ENCODE assay signal across 21 cellular contexts in genomic region chr4:3707423-3708102, GRCh38. TPM values are rescaled to one million over a fixed set of nuclear protein-coding genes. Genes with fewer than 3 reads are reported as not detected.
DNase-seq lines count a peak whose midpoint lies in the region; TF ChIP-seq lines count a peak whose summit lies in the region.
"Had no signal": no experiment of that assay in that cellular context is flagged by ENCODE, and none has a peak within 500 bp of the region (broad histone marks: within the 10 kb centered on the region; RNA-seq: fewer than 3 reads in every experiment).

No MANE protein-coding gene starts in this region.

- H3K4me2 ChIP-seq in mesendoderm (ENCODE audit: low read length): no peak overlapping the region
- H3K4me2 ChIP-seq: smooth muscle cell had no signal

- peaks cover 83% of the 10 kb centered on the region for H3K27me3 ChIP-seq in left ventricle myocardium inferior (ENCODE audit: low read depth)
- no peaks in the 10 kb centered on the region for H3K27me3 ChIP-seq in mesendoderm (ENCODE audit: insufficient read depth, low read length, poor library complexity)

- no peak overlapping the region for H3K18ac ChIP-seq in mesendoderm (ENCODE audit: low read length)

- no peaks in the 10 kb centered on the region for H3K9me3 Mint-ChIP-seq in nephron progenitor cell
- H3K9me3 Mint-ChIP-seq in activated CD4-positive, alpha-beta T cell treated with anti-CD3 and anti-CD28 coated beads, Interleukin-2, amount 10 ng/mL, durations not matched to agents 7 days and 5 days: no peaks in the 10 kb centered on the region
- H3K9me3 Mint-ChIP-seq: activated CD4-positive, alpha-beta memory T cell treated with anti-CD3 and anti-CD28 coated beads for 36 hours; activated naive CD4-positive, alpha-beta T cell treated with anti-CD3 and anti-CD28 coated beads, Interleukin-2, amount 50 U/mL, for 72 hours; naive B cell; T-cell had no signal

- intact Hi-C loops in left ventricle myocardium inferior (cut with micrococcal nuclease): no loop called here
- intact Hi-C loops in cardiac septum (cut with DNase I): no loop called here

- H3K4me1 ChIP-seq in left ventricle myocardium inferior: peaks cover 9% of the 10 kb centered on the region
- H3K4me1 ChIP-seq in mesendoderm (ENCODE audit: control insufficient read depth, low read depth, low read length): no peaks in the 10 kb centered on the region

- no peak overlapping the region for H2AK5ac ChIP-seq in mesendoderm (ENCODE audit: low read length)

- no peaks in the 10 kb centered on the region for H3K9me3 ChIP-seq in left ventricle myocardium inferior (replicated peaks)
- H3K9me3 ChIP-seq: esophagus squamous epithelium had no signal

- H3K79me1 ChIP-seq in mesendoderm (ENCODE audit: low read length): no peaks in the 10 kb centered on the region

- H2BK15ac ChIP-seq in mesendoderm (replicated peaks; ENCODE audit: low read depth): no peak overlapping the region

- H4K8ac ChIP-seq in mesendoderm (ENCODE audit: low read depth, low read length): no peak overlapping the region

- peaks cover 57% of the 10 kb centered on the region for H3K4me1 Mint-ChIP-seq in nephron progenitor cell
- no peaks in the 10 kb centered on the region for H3K4me1 Mint-ChIP-seq in activated CD4-positive, alpha-beta T cell treated with anti-CD3 and anti-CD28 coated beads, Interleukin-2, amount 10 ng/mL, durations not matched to agents 7 days and 5 days
- H3K4me1 Mint-ChIP-seq: CD8-positive, alpha-beta memory T cell; naive B cell; T-cell had no signal

- TF ChIP-seq CTCF in left ventricle myocardium inferior (IDR thresholded peaks at IDR 0.05; ENCODE audit: borderline replicate concordance) (no peak), nephron progenitor cell (IDR thresholded peaks at IDR 0.05) (no peak)

- H3K9ac ChIP-seq in mesendoderm (ENCODE audit: low read length): no peak overlapping the region

- H3K27ac Mint-ChIP-seq in nephron progenitor cell: peak overlapping the region; percentile 71
- no peak overlapping the region for H3K27ac Mint-ChIP-seq in activated CD4-positive, alpha-beta T cell treated with anti-CD3 and anti-CD28 coated beads, Interleukin-2, amount 10 ng/mL, durations not matched to agents 7 days and 5 days
- H3K27ac Mint-ChIP-seq: activated CD4-positive, alpha-beta memory T cell treated with anti-CD3 and anti-CD28 coated beads for 36 hours; activated naive CD4-positive, alpha-beta T cell treated with anti-CD3 and anti-CD28 coated beads, Interleukin-2, amount 50 U/mL, for 72 hours; CD8-positive, alpha-beta memory T cell; naive B cell; progenitor cell of endocrine pancreas; T-cell had no signal

- H3K4me3 ChIP-seq in left ventricle myocardium inferior (no peak overlapping the region), mesendoderm (ENCODE audit: low read length) (no peak overlapping the region)
- H3K4me3 ChIP-seq: esophagus squamous epithelium, lung, smooth muscle cell had no signal

- H3K36me3 ChIP-seq in left ventricle myocardium inferior (no peaks in the 10 kb centered on the region), mesendoderm (ENCODE audit: control insufficient read depth, insufficient read depth, low read length) (no peaks in the 10 kb centered on the region)
- H3K36me3 ChIP-seq: esophagus squamous epithelium had no signal

- peaks cover 20% of the 10 kb centered on the region for H3K27me3 Mint-ChIP-seq in nephron progenitor cell (ENCODE audit: low read depth, poor library complexity)
- no peaks in the 10 kb centered on the region for H3K27me3 Mint-ChIP-seq in activated CD4-positive, alpha-beta T cell treated with anti-CD3 and anti-CD28 coated beads, Interleukin-2, amount 10 ng/mL, durations not matched to agents 7 days and 5 days

- H3K79me2 ChIP-seq in mesendoderm (ENCODE audit: control insufficient read depth, insufficient read depth, low read length): no peaks in the 10 kb centered on the region

- H3K56ac ChIP-seq in mesendoderm (ENCODE audit: low read length): no peak overlapping the region

- H3K27ac ChIP-seq in left ventricle myocardium inferior (replicated peaks) (no peak overlapping the region), mesendoderm (ENCODE audit: low read depth, low read length) (no peak overlapping the region)
- H3K27ac ChIP-seq: esophagus squamous epithelium had no signal

- DNase-seq in left ventricle myocardium inferior: peak; percentile 7
- no peak for DNase-seq in cardiac septum (ENCODE audit: low spot score)
- DNase-seq in cerebellum (ENCODE audit: low spot score): peak; percentile 23
- no peak for DNase-seq in nephron progenitor cell
- DNase-seq in mesendoderm: no peak
- DNase-seq in inferior parietal cortex (ENCODE audit: extremely low spot score): no peak
- no peak for DNase-seq in activated CD4-positive, alpha-beta T cell treated with anti-CD3 and anti-CD28 coated beads, Interleukin-2, amount 10 ng/mL, durations not matched to agents 7 days and 5 days
- no peak for DNase-seq in HEK293T (ENCODE audit: extremely low spot score)
- DNase-seq: activated CD4-positive, alpha-beta memory T cell treated with anti-CD3 and anti-CD28 coated beads for 36 hours; activated T-cell treated with anti-CD3 and anti-CD28 coated beads, Interleukin-2, amount 50 U/mL, for 1 hour; CD8-positive, alpha-beta memory T cell; DMS79 treated with DMSO at 0.1 percent for 48 hours; esophagus squamous epithelium; naive B cell; NCI-H82; T-cell had no signal

- no peaks in the 10 kb centered on the region for H3K36me3 Mint-ChIP-seq in nephron progenitor cell (ENCODE audit: low read depth)
- H3K36me3 Mint-ChIP-seq in activated CD4-positive, alpha-beta T cell treated with anti-CD3 and anti-CD28 coated beads, Interleukin-2, amount 10 ng/mL, durations not matched to agents 7 days and 5 days (ENCODE audit: low read depth): no peaks in the 10 kb centered on the region
- H3K36me3 Mint-ChIP-seq: activated CD4-positive, alpha-beta memory T cell treated with anti-CD3 and anti-CD28 coated beads for 36 hours; activated naive CD4-positive, alpha-beta T cell treated with anti-CD3 and anti-CD28 coated beads, Interleukin-2, amount 50 U/mL, for 72 hours; CD8-positive, alpha-beta memory T cell; naive B cell; T-cell had no signal

- H3K4me3 Mint-ChIP-seq in nephron progenitor cell: no peak overlapping the region
- no peak overlapping the region for H3K4me3 Mint-ChIP-seq in activated CD4-positive, alpha-beta T cell treated with anti-CD3 and anti-CD28 coated beads, Interleukin-2, amount 10 ng/mL, durations not matched to agents 7 days and 5 days
- H3K4me3 Mint-ChIP-seq: activated CD4-positive, alpha-beta memory T cell treated with anti-CD3 and anti-CD28 coated beads for 36 hours; CD8-positive, alpha-beta memory T cell; T-cell had no signal

- H3K4ac ChIP-seq in mesendoderm (ENCODE audit: low read depth, low read length): no peak overlapping the region

- WGBS in mesendoderm (ENCODE audit: extremely low coverage, insufficient coverage, low lambda C conversion rate): no CpG with 5 or more reads among the region's 17 CpGs

- CTCF ChIA-PET in activated CD4-positive, alpha-beta T cell treated with anti-CD3 and anti-CD28 coated beads, Interleukin-2, amount 10 ng/mL, durations not matched to agents 7 days and 5 days (lab: Charles Lee): no interaction called here
- CTCF ChIA-PET in HEK293T (lab: Yijun Ruan, JAX): interaction anchor here (0.6 kb wide), 1 partner anchor 173 kb away, joined by 3 read pairs; no protein-coding TSS in a partner anchor

- H2BK120ac ChIP-seq in mesendoderm (ENCODE audit: low read depth, low read length): no peak overlapping the region

- H2BK5ac ChIP-seq in mesendoderm (ENCODE audit: low read length): no peak overlapping the region

- no peak overlapping the region for H4K5ac ChIP-seq in mesendoderm (ENCODE audit: low read length)

- POLR2A ChIA-PET in activated CD4-positive, alpha-beta T cell treated with anti-CD3 and anti-CD28 coated beads, Interleukin-2, amount 10 ng/mL, durations not matched to agents 7 days and 5 days (lab: Charles Lee): no interaction called here
- POLR2A ChIA-PET in HEK293T (lab: Yijun Ruan, JAX): no interaction called here

- no peak overlapping the region for H3K23ac ChIP-seq in mesendoderm (ENCODE audit: low read length)

TF ChIP-seq in HEK293T, 16 proteins besides CTCF, POLR2A, EP300 and RAD21:
- no peak for TF ChIP-seq TARDBP (IDR thresholded peaks at IDR 0.05)
- TF ChIP-seq FOXK2 (IDR thresholded peaks at IDR 0.05): no peak
- TF ChIP-seq ELF4 (IDR thresholded peaks at IDR 0.05): no peak
- TF ChIP-seq SUZ12 (IDR thresholded peaks at IDR 0.05): no peak
- TF ChIP-seq BHLHE40 (IDR thresholded peaks at IDR 0.05; ENCODE audit: borderline replicate concordance): no peak
- no peak for TF ChIP-seq FOXM1 (IDR thresholded peaks at IDR 0.05; ENCODE audit: borderline replicate concordance)
- TF ChIP-seq ZNF384 (IDR thresholded peaks at IDR 0.05): no peak
- no peak for TF ChIP-seq SP1 (IDR thresholded peaks at IDR 0.05)
- no peak for TF ChIP-seq ARNT (IDR thresholded peaks at IDR 0.05)
- no peak for TF ChIP-seq L3MBTL2 (conservative IDR thresholded peaks at IDR 0.05)
- no peak for TF ChIP-seq CTBP1 (IDR thresholded peaks at IDR 0.05; ENCODE audit: borderline replicate concordance)
- TF ChIP-seq PKNOX1 (IDR thresholded peaks at IDR 0.05): no peak
- no peak for TF ChIP-seq FOXA1 (IDR thresholded peaks at IDR 0.05)
- TF ChIP-seq LEF1 (IDR thresholded peaks at IDR 0.05; ENCODE audit: borderline replicate concordance): no peak
- TF ChIP-seq NFRKB (IDR thresholded peaks at IDR 0.05): no peak

RNA-seq across cellular contexts. Expression of gene ADRA2C, which starts 58.6 kb away (rescaled TPM):
- 4.5 TPM for total RNA-seq in left ventricle myocardium inferior
- 5.4 TPM for total RNA-seq in cardiac septum
- total RNA-seq in cerebellum: 5.3 TPM
- polyA plus RNA-seq in mesendoderm (2013, experiment 1 of 2): 10.8 TPM
- 10.5 TPM for polyA plus RNA-seq in mesendoderm (2013, experiment 2 of 2)
- not detected for total RNA-seq in activated CD4-positive, alpha-beta T cell treated with anti-CD3 and anti-CD28 coated beads, Interleukin-2, amount 10 ng/mL, durations not matched to agents 7 days and 5 days
- total RNA-seq: activated CD4-positive, alpha-beta memory T cell treated with anti-CD3 and anti-CD28 coated beads for 36 hours; CD8-positive, alpha-beta memory T cell; M059J had no signal
- polyA plus RNA-seq: CD8-positive, alpha-beta memory T cell had no signal

Comparison
In these comparisons a context has a peak if more than half of its experiments do, and no peak if none do; other contexts are left out.
1. DNase-seq: peak in left ventricle myocardium inferior (single experiment) and cerebellum (single experiment); none in cardiac septum (single experiment), nephron progenitor cell (single experiment), mesendoderm (single experiment), inferior parietal cortex (single experiment), activated CD4-positive, alpha-beta T cell treated with anti-CD3 and anti-CD28 coated beads, Interleukin-2, amount 10 ng/mL, durations not matched to agents 7 days and 5 days (single experiment) and HEK293T (single experiment).